In genomic region chr20:10580700-10581099, GRCh38 we compare ENCODE assay signal across 24 cellular contexts.
"Had no signal": no experiment of that assay in that cellular context is flagged by ENCODE, and none has a peak within 500 bp of the region (broad histone marks: within the 10 kb centered on the region; RNA-seq: fewer than 3 reads in every experiment).

No MANE protein-coding gene starts in this region.

- H3K4me3 ChIP-seq: neural progenitor cell, right atrium auricular region, thoracic aorta, uterus had no signal

- H3K4me2 ChIP-seq: neural progenitor cell had no signal

- H3K36me3 ChIP-seq: neural progenitor cell, right atrium auricular region, thoracic aorta, uterus had no signal

- H3K4me3 Mint-ChIP-seq: activated CD4-positive, alpha-beta T cell treated with anti-CD3 and anti-CD28 coated beads, Interleukin-2, amount 10 ng/mL, durations not matched to agents 7 days and 5 days; activated CD8-positive, alpha-beta T cell treated with anti-CD3 and anti-CD28 coated beads for 36 hours; activated naive CD4-positive, alpha-beta T cell treated with anti-CD3 and anti-CD28 coated beads, Interleukin-2, amount 50 U/mL, for 24 hours; activated naive CD8-positive, alpha-beta T cell treated with anti-CD3 and anti-CD28 coated beads, Interleukin-2, amount 50 U/mL, for 24 hours; activated T-cell treated with anti-CD3 and anti-CD28 coated beads, Interleukin-2, amount 50 U/mL, for 4 hours; central memory CD8-positive, alpha-beta T cell; memory B cell; natural killer cell; neural progenitor cell; type B pancreatic cell had no signal

- H2AFZ ChIP-seq: neural progenitor cell had no signal

- H3K27ac ChIP-seq: neural progenitor cell, right atrium auricular region, thoracic aorta, uterus had no signal

- H3K36me3 Mint-ChIP-seq: natural killer cell had no signal

- ATAC-seq: activated CD8-positive, alpha-beta T cell treated with anti-CD3 and anti-CD28 coated beads for 36 hours; activated naive CD8-positive, alpha-beta T cell treated with anti-CD3 and anti-CD28 coated beads, Interleukin-2, amount 50 U/mL, for 24 hours; activated T-cell treated with anti-CD3 and anti-CD28 coated beads, Interleukin-2, amount 50 U/mL, for 4 hours; natural killer cell had no signal

- H3K4me1 ChIP-seq: right atrium auricular region, uterus had no signal

- H3K27me3 ChIP-seq: neural progenitor cell, right atrium auricular region, uterus had no signal

- H3K9me3 ChIP-seq: right atrium auricular region, thoracic aorta, uterus had no signal

- H3K9ac ChIP-seq: neural progenitor cell had no signal

- H3K27ac Mint-ChIP-seq: activated CD4-positive, alpha-beta T cell treated with anti-CD3 and anti-CD28 coated beads, Interleukin-2, amount 10 ng/mL, durations not matched to agents 7 days and 5 days; activated CD8-positive, alpha-beta T cell treated with anti-CD3 and anti-CD28 coated beads for 36 hours; activated naive CD4-positive, alpha-beta T cell treated with anti-CD3 and anti-CD28 coated beads, Interleukin-2, amount 50 U/mL, for 24 hours; activated naive CD8-positive, alpha-beta T cell treated with anti-CD3 and anti-CD28 coated beads, Interleukin-2, amount 50 U/mL, for 24 hours; activated T-helper 2 cell treated with anti-CD3 and anti-CD28 coated beads, Interferon-gamma antibody, Interleukin-2, Interleukin-4, amounts not matched to agents 10 μg/mL and 5 μg/mL and 100 μg/mL, durations not matched to agents 14 hours and 24 hours and 36 hours; memory B cell; natural killer cell; neural progenitor cell; type B pancreatic cell had no signal

- DNase-seq: activated CD4-positive, alpha-beta T cell treated with anti-CD3 and anti-CD28 coated beads for 1 hour; activated CD4-positive, alpha-beta T cell treated with anti-CD3 and anti-CD28 coated beads, Interleukin-2, amount 10 ng/mL, durations not matched to agents 7 days and 5 days; activated CD8-positive, alpha-beta T cell treated with anti-CD3 and anti-CD28 coated beads for 36 hours; activated naive CD8-positive, alpha-beta T cell treated with anti-CD3 and anti-CD28 coated beads, Interleukin-2, amount 50 U/mL, for 24 hours; activated T-cell treated with anti-CD3 and anti-CD28 coated beads, Interleukin-2, amount 50 U/mL, for 4 hours; amygdala; dermis blood vessel endothelial cell; effector CD4-positive, alpha-beta T cell; erythroblast; head of caudate nucleus; hippocampal formation; natural killer cell; occipital lobe; stimulated activated naive CD4-positive, alpha-beta T cell; T-helper 2 cell; uterus had no signal

- H3K27me3 Mint-ChIP-seq: activated CD4-positive, alpha-beta T cell treated with anti-CD3 and anti-CD28 coated beads, Interleukin-2, amount 10 ng/mL, durations not matched to agents 7 days and 5 days; activated CD8-positive, alpha-beta T cell treated with anti-CD3 and anti-CD28 coated beads for 36 hours; activated naive CD4-positive, alpha-beta T cell treated with anti-CD3 and anti-CD28 coated beads, Interleukin-2, amount 50 U/mL, for 24 hours; activated naive CD8-positive, alpha-beta T cell treated with anti-CD3 and anti-CD28 coated beads, Interleukin-2, amount 50 U/mL, for 24 hours; central memory CD8-positive, alpha-beta T cell; memory B cell; type B pancreatic cell had no signal

- H3K9me3 Mint-ChIP-seq: activated CD4-positive, alpha-beta T cell treated with anti-CD3 and anti-CD28 coated beads, Interleukin-2, amount 10 ng/mL, durations not matched to agents 7 days and 5 days; activated CD8-positive, alpha-beta T cell treated with anti-CD3 and anti-CD28 coated beads for 36 hours; activated naive CD4-positive, alpha-beta T cell treated with anti-CD3 and anti-CD28 coated beads, Interleukin-2, amount 50 U/mL, for 24 hours; activated naive CD8-positive, alpha-beta T cell treated with anti-CD3 and anti-CD28 coated beads, Interleukin-2, amount 50 U/mL, for 24 hours; activated T-cell treated with anti-CD3 and anti-CD28 coated beads, Interleukin-2, amount 50 U/mL, for 4 hours; activated T-helper 2 cell treated with anti-CD3 and anti-CD28 coated beads, Interferon-gamma antibody, Interleukin-2, Interleukin-4, amounts not matched to agents 10 μg/mL and 5 μg/mL and 100 μg/mL, durations not matched to agents 14 hours and 24 hours and 36 hours; central memory CD8-positive, alpha-beta T cell; memory B cell; natural killer cell; neural progenitor cell; type B pancreatic cell had no signal
